Comparison of ENCODE assay signal across 8 cellular contexts in the genomic region with DNA sequence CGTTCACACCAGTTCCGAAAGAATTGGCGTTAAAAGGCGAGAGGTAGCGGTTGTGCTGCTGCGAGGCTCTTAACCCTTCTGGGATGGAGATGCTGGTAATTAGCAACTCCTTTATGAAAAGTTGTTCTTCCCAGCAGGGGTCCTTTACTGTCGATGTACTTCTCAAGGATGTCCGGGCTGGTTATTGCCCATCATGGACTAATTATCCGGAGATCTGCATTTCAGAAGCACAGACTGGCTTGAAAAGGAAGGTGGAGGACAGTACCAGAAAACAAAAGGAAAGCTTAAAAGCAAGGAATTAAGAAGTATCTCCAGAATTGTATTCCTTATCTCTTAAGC. TPM values are rescaled to one million over a fixed set of nuclear protein-coding genes. Genes with fewer than 3 reads are reported as not detected.
A peak's percentile ranks its signal among the peaks of the same experiment; 100 is the strongest.
DNase-seq lines count a peak whose midpoint lies in the region; ATAC-seq and TF ChIP-seq lines count a peak whose summit lies in the region.

No MANE protein-coding gene starts in this region.

- H3K9ac ChIP-seq in liver (ENCODE audit: low read depth in 1 of 2, low read length in 2 of 2): peak overlapping the region; percentile 3 to 68

- H3K4me1 ChIP-seq in liver (ENCODE audit: control insufficient read depth in 4 of 4, insufficient read depth in 4 of 4, low read length in 3 of 4) (peaks cover 2 to 47% (median 25%) of the 10 kb centered on the region in 4 donors), upper lobe of left lung (peaks cover 14 to 26% (median 20%) of the 10 kb centered on the region in 4 donors)

- peak overlapping the region; percentile 79 for H3K27ac Mint-ChIP-seq in activated naive CD4-positive, alpha-beta T cell treated with anti-CD3 and anti-CD28 coated beads, Interleukin-2, amount 10 ng/mL, durations not matched to agents 7 days and 5 days
- peak overlapping the region; percentile 69 for H3K27ac Mint-ChIP-seq in activated naive CD8-positive, alpha-beta T cell treated with anti-CD3 and anti-CD28 coated beads for 36 hours

- H3K4me1 Mint-ChIP-seq in activated naive CD4-positive, alpha-beta T cell treated with anti-CD3 and anti-CD28 coated beads, Interleukin-2, amount 10 ng/mL, durations not matched to agents 7 days and 5 days: peaks cover 38% of the 10 kb centered on the region
- peaks cover 25% of the 10 kb centered on the region for H3K4me1 Mint-ChIP-seq in activated naive CD8-positive, alpha-beta T cell treated with anti-CD3 and anti-CD28 coated beads for 36 hours

- no peak for ATAC-seq in upper lobe of left lung (ENCODE audit: low FRiP score in 2 of 2)
- ATAC-seq in GM18909 (IDR thresholded peaks at IDR 0.05; ENCODE audit: poor library complexity, unreplicated experiment): no peak

- peaks cover 49% of the 10 kb centered on the region for H3K27me3 Mint-ChIP-seq in activated naive CD4-positive, alpha-beta T cell treated with anti-CD3 and anti-CD28 coated beads, Interleukin-2, amount 10 ng/mL, durations not matched to agents 7 days and 5 days
- H3K27me3 Mint-ChIP-seq in activated naive CD8-positive, alpha-beta T cell treated with anti-CD3 and anti-CD28 coated beads for 36 hours: peaks cover 43% of the 10 kb centered on the region

- peak overlapping the region; percentile 91 for H3K4me3 Mint-ChIP-seq in activated naive CD4-positive, alpha-beta T cell treated with anti-CD3 and anti-CD28 coated beads, Interleukin-2, amount 10 ng/mL, durations not matched to agents 7 days and 5 days
- H3K4me3 Mint-ChIP-seq in activated naive CD8-positive, alpha-beta T cell treated with anti-CD3 and anti-CD28 coated beads for 36 hours: peak overlapping the region; percentile 86

- 7% methylated on average over 9 of the region's 9 CpGs for WGBS in liver
- 21 to 24% methylated on average over 9 of the region's 9 CpGs for whole genome bisulfite sequencing in upper lobe of left lung, 2 donors

- H3K27ac ChIP-seq in liver (ENCODE audit: low read depth in 1 of 2, low read length in 2 of 2): peak overlapping the region; percentile 75 to 81
- peak overlapping the region in 3 of 4 donors; percentile 4 to 63 (median 44) for H3K27ac ChIP-seq in upper lobe of left lung

- TF ChIP-seq RAD21 in liver (IDR thresholded peaks at IDR 0.05): no peak

- H3K9me3 ChIP-seq in liver (ENCODE audit: control insufficient read depth in 4 of 4, low read length in 3 of 4): no peaks in the 10 kb centered on the region
- H3K9me3 ChIP-seq in upper lobe of left lung: no peaks in the 10 kb centered on the region

- H3K27me3 ChIP-seq in liver (ENCODE audit: control insufficient read depth in 4 of 4, insufficient read depth in 4 of 4, low read length in 3 of 4) (no peaks in the 10 kb centered on the region), upper lobe of left lung (peaks cover 0 to 12% (median 0%) of the 10 kb centered on the region in 4 donors)

- TF ChIP-seq POLR2A in upper lobe of left lung (IDR thresholded peaks at IDR 0.05): no peak

- H3K36me3 Mint-ChIP-seq in activated naive CD4-positive, alpha-beta T cell treated with anti-CD3 and anti-CD28 coated beads, Interleukin-2, amount 10 ng/mL, durations not matched to agents 7 days and 5 days: peaks cover 27% of the 10 kb centered on the region
- H3K36me3 Mint-ChIP-seq in activated naive CD8-positive, alpha-beta T cell treated with anti-CD3 and anti-CD28 coated beads for 36 hours: peaks cover 36% of the 10 kb centered on the region

- H3K36me3 ChIP-seq in liver (ENCODE audit: control insufficient read depth in 4 of 4, insufficient read depth in 3 of 4, low read depth in 1 of 4, low read length in 3 of 4): no peaks in the 10 kb centered on the region
- no peaks in the 10 kb centered on the region for H3K36me3 ChIP-seq in upper lobe of left lung

- TF ChIP-seq EP300 in upper lobe of left lung (IDR thresholded peaks at IDR 0.05): no peak

- H3K9me3 Mint-ChIP-seq in activated naive CD4-positive, alpha-beta T cell treated with anti-CD3 and anti-CD28 coated beads, Interleukin-2, amount 10 ng/mL, durations not matched to agents 7 days and 5 days: no peaks in the 10 kb centered on the region
- no peaks in the 10 kb centered on the region for H3K9me3 Mint-ChIP-seq in activated naive CD8-positive, alpha-beta T cell treated with anti-CD3 and anti-CD28 coated beads for 36 hours

- CTCF ChIA-PET in activated naive CD4-positive, alpha-beta T cell treated with anti-CD3 and anti-CD28 coated beads, Interleukin-2, amount 10 ng/mL, durations not matched to agents 7 days and 5 days (lab: Charles Lee): no interaction called here

- DNase-seq in activated naive CD4-positive, alpha-beta T cell treated with anti-CD3 and anti-CD28 coated beads, Interleukin-2, amount 10 ng/mL, durations not matched to agents 7 days and 5 days: no peak
- no peak for DNase-seq in activated naive CD4-positive, alpha-beta T cell (lab: John Stamatoyannopoulos, UW)
- DNase-seq in activated naive CD8-positive, alpha-beta T cell treated with anti-CD3 and anti-CD28 coated beads for 36 hours: no peak
- DNase-seq in upper lobe of left lung (no peak), dedifferentiated amniotic fluid mesenchymal stem cell (ENCODE audit: extremely low spot score) (no peak), MV-4-11 (lab: John Stamatoyannopoulos, UW) (no peak)

- H3K4me3 ChIP-seq in liver (ENCODE audit: low read depth in 1 of 3, low read length in 3 of 3) (peak overlapping the region; percentile 52 to 93 (median 81)), upper lobe of left lung (peak overlapping the region in 3 of 4 donors; percentile 58 to 74 (median 68))

- TF ChIP-seq CTCF in liver (IDR thresholded peaks at IDR 0.05; ENCODE audit: low read depth, low read length, missing input control): no peak
- no peak for TF ChIP-seq CTCF in upper lobe of left lung (IDR thresholded peaks at IDR 0.05)

TF ChIP-seq in liver, 16 proteins besides CTCF, POLR2A, EP300 and RAD21:
- no peak for TF ChIP-seq HNF4G (IDR thresholded peaks at IDR 0.05)
- TF ChIP-seq, protein P1, sequence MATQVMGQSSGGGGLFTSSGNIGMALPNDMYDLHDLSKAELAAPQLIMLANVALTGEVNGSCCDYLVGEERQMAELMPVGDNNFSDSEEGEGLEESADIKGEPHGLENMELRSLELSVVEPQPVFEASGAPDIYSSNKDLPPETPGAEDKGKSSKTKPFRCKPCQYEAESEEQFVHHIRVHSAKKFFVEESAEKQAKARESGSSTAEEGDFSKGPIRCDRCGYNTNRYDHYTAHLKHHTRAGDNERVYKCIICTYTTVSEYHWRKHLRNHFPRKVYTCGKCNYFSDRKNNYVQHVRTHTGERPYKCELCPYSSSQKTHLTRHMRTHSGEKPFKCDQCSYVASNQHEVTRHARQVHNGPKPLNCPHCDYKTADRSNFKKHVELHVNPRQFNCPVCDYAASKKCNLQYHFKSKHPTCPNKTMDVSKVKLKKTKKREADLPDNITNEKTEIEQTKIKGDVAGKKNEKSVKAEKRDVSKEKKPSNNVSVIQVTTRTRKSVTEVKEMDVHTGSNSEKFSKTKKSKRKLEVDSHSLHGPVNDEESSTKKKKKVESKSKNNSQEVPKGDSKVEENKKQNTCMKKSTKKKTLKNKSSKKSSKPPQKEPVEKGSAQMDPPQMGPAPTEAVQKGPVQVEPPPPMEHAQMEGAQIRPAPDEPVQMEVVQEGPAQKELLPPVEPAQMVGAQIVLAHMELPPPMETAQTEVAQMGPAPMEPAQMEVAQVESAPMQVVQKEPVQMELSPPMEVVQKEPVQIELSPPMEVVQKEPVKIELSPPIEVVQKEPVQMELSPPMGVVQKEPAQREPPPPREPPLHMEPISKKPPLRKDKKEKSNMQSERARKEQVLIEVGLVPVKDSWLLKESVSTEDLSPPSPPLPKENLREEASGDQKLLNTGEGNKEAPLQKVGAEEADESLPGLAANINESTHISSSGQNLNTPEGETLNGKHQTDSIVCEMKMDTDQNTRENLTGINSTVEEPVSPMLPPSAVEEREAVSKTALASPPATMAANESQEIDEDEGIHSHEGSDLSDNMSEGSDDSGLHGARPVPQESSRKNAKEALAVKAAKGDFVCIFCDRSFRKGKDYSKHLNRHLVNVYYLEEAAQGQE (IDR thresholded peaks at IDR 0.05): no peak
- TF ChIP-seq, protein P2, sequence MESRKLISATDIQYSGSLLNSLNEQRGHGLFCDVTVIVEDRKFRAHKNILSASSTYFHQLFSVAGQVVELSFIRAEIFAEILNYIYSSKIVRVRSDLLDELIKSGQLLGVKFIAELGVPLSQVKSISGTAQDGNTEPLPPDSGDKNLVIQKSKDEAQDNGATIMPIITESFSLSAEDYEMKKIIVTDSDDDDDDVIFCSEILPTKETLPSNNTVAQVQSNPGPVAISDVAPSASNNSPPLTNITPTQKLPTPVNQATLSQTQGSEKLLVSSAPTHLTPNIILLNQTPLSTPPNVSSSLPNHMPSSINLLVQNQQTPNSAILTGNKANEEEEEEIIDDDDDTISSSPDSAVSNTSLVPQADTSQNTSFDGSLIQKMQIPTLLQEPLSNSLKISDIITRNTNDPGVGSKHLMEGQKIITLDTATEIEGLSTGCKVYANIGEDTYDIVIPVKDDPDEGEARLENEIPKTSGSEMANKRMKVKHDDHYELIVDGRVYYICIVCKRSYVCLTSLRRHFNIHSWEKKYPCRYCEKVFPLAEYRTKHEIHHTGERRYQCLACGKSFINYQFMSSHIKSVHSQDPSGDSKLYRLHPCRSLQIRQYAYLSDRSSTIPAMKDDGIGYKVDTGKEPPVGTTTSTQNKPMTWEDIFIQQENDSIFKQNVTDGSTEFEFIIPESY (IDR thresholded peaks at IDR 0.05): no peak
- TF ChIP-seq, protein P3, sequence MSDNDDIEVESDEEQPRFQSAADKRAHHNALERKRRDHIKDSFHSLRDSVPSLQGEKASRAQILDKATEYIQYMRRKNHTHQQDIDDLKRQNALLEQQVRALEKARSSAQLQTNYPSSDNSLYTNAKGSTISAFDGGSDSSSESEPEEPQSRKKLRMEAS (IDR thresholded peaks at IDR 0.05): no peak
- no peak for TF ChIP-seq NR2F2 (IDR thresholded peaks at IDR 0.05)
- no peak for TF ChIP-seq FOXA1 (IDR thresholded peaks at IDR 0.05)
- no peak for TF ChIP-seq GABPA (IDR thresholded peaks at IDR 0.05 in 1 of 2, conservative IDR thresholded peaks at IDR 0.05 in 1 of 2)
- no peak for TF ChIP-seq JUND (IDR thresholded peaks at IDR 0.05)
- TF ChIP-seq EGR1 (IDR thresholded peaks at IDR 0.05; ENCODE audit: low read depth in 2 of 2): no peak
- no peak for TF ChIP-seq TAF1 (conservative IDR thresholded peaks at IDR 0.05)
- no peak for TF ChIP-seq HNF4A (conservative IDR thresholded peaks at IDR 0.05)
- TF ChIP-seq RXRA (IDR thresholded peaks at IDR 0.05): no peak
- TF ChIP-seq FOXA2 (IDR thresholded peaks at IDR 0.05): no peak
- TF ChIP-seq SP1 (IDR thresholded peaks at IDR 0.05): no peak
- TF ChIP-seq, protein P4, sequence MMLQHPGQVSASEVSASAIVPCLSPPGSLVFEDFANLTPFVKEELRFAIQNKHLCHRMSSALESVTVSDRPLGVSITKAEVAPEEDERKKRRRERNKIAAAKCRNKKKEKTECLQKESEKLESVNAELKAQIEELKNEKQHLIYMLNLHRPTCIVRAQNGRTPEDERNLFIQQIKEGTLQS (IDR thresholded peaks at IDR 0.05): no peak
- no peak for TF ChIP-seq YY1 (IDR thresholded peaks at IDR 0.05)

RNA-seq across cellular contexts. Expression of a gene that starts 1.4 kb away (rescaled TPM):
- total RNA-seq in activated naive CD8-positive, alpha-beta T cell treated with anti-CD3 and anti-CD28 coated beads for 36 hours: 100 to 1,000 TPM; 129 TPM
- total RNA-seq in liver (10 to 100 TPM; 58.4 to 60.2 TPM), upper lobe of left lung (1 to 10 TPM in 4 of 6 donors, under 1 TPM in 2; 0.44 to 7.0 (median 3.6) TPM)
- 100 to 1,000 TPM in 1 of 2 donors, 10 to 100 TPM in 1; 52.3 to 106 TPM for polyA plus RNA-seq in liver

Comparison
In these comparisons a context has a peak if more than half of its experiments do, and no peak if none do; other contexts are left out.
1. RNA of a gene that starts 1.4 kb away (total RNA-seq): 129 TPM in activated naive CD8-positive, alpha-beta T cell treated with anti-CD3 and anti-CD28 coated beads for 36 hours and 58.4 to 60.2 TPM in liver; 0.44 to 7.0 TPM in upper lobe of left lung; every median in the first group is over 4 times any median in the second.